18 cellular contexts compared by ENCODE assay signal in genomic region chr2:126754240-126755004, GRCh38.
DNase-seq lines count a peak whose midpoint lies in the region; ATAC-seq and TF ChIP-seq lines count a peak whose summit lies in the region.
"Had no signal": no experiment of that assay in that cellular context is flagged by ENCODE, and none has a peak within 500 bp of the region (broad histone marks: within the 10 kb centered on the region; RNA-seq: fewer than 3 reads in every experiment).

No MANE protein-coding gene starts in this region.

- no peak overlapping the region for H3K23ac ChIP-seq in mesendoderm (ENCODE audit: low read length)

- H4K8ac ChIP-seq in mesendoderm (ENCODE audit: low read depth, low read length), result no peak overlapping the region

- peak overlapping the region; percentile 64 for H3K18ac ChIP-seq in mesendoderm (ENCODE audit: low read length)

- H3K36me3 ChIP-seq in mesendoderm (ENCODE audit: control insufficient read depth, insufficient read depth, low read length) (no peaks in the 10 kb centered on the region), vagina (no peaks in the 10 kb centered on the region), right lobe of liver (no peaks in the 10 kb centered on the region)

- H2AK5ac ChIP-seq in mesendoderm (ENCODE audit: low read length), result no peak overlapping the region

- intact Hi-C loops in vagina (cut with DNase I) (no loop called here), right lobe of liver (cut with DNase I) (no loop called here)

- no peaks in the 10 kb centered on the region for H3K27me3 Mint-ChIP-seq in stimulated activated naive CD8-positive, alpha-beta T cell treated with anti-CD3 and anti-CD28 coated beads, Interleukin-15, amount 100 ng/mL, for 72 hours

- no peak overlapping the region for H3K4ac ChIP-seq in mesendoderm (ENCODE audit: low read depth, low read length)

- H3K4me3 Mint-ChIP-seq in stimulated activated naive CD8-positive, alpha-beta T cell treated with anti-CD3 and anti-CD28 coated beads, Interleukin-15, amount 100 ng/mL, for 72 hours, result no peak overlapping the region
- H3K4me3 Mint-ChIP-seq: IgD-negative memory B cell had no signal

- no peak for TF ChIP-seq CTCF in vagina (IDR thresholded peaks at IDR 0.05)
- no peak for TF ChIP-seq CTCF in right lobe of liver (IDR thresholded peaks at IDR 0.05)

- no peak overlapping the region for H3K4me2 ChIP-seq in mesendoderm (ENCODE audit: low read length)

- no peak overlapping the region for H4K5ac ChIP-seq in mesendoderm (ENCODE audit: low read length)

- H3K79me1 ChIP-seq in mesendoderm (ENCODE audit: low read length), result no peaks in the 10 kb centered on the region

- no peak overlapping the region for H3K4me3 ChIP-seq in mesendoderm (ENCODE audit: low read length)
- no peak overlapping the region for H3K4me3 ChIP-seq in vagina
- no peak overlapping the region for H3K4me3 ChIP-seq in right lobe of liver

- H3K27me3 ChIP-seq in mesendoderm (ENCODE audit: insufficient read depth, low read length, poor library complexity), result no peaks in the 10 kb centered on the region
- no peaks in the 10 kb centered on the region for H3K27me3 ChIP-seq in vagina
- no peaks in the 10 kb centered on the region for H3K27me3 ChIP-seq in right lobe of liver

- H3K79me2 ChIP-seq in mesendoderm (ENCODE audit: control insufficient read depth, insufficient read depth, low read length), result no peaks in the 10 kb centered on the region

- DNase-seq in stimulated activated naive CD8-positive, alpha-beta T cell treated with anti-CD3 and anti-CD28 coated beads, Interleukin-15, amount 100 ng/mL, for 72 hours, result no peak
- no peak for DNase-seq in stimulated activated naive CD8-positive, alpha-beta T cell treated with anti-CD3 and anti-CD28 coated beads, Interleukin-15, Interleukin-2, amounts not matched to agents 100 U/mL and 50 U/mL, for 24 hours
- peak; percentile 44 for DNase-seq in activated CD8-positive, alpha-beta memory T cell treated with anti-CD3 and anti-CD28 coated beads, Interleukin-2, amount 50 U/mL, for 48 hours
- DNase-seq in mesendoderm (peak; percentile 37), vagina (ENCODE audit: extremely low spot score in 2 of 2) (peak; percentile 76 to 85), superior temporal gyrus (ENCODE audit: extremely low spot score) (no peak), right lobe of liver (no peak)
- DNase-seq: NCI-H1105 treated with DMSO at 0.1 percent for 48 hours; NCI-H1694 treated with DMSO at 0.1 percent for 48 hours; NCI-H446; NCI-H69; NK-92 treated with Interleukin-12 subunit alpha and Interleukin-12 subunit beta, amount 100 ng/mL, for 24 hours; SHP77 treated with DMSO at 0.1 percent for 48 hours had no signal

- H3K9ac ChIP-seq in mesendoderm (ENCODE audit: low read length), result no peak overlapping the region

- peak; percentile 29 for ATAC-seq in stimulated activated naive CD8-positive, alpha-beta T cell treated with anti-CD3 and anti-CD28 coated beads, Interleukin-15, amount 100 ng/mL, for 72 hours
- no peak for ATAC-seq in stimulated activated naive CD8-positive, alpha-beta T cell treated with anti-CD3 and anti-CD28 coated beads, Interleukin-15, Interleukin-2, amounts not matched to agents 100 U/mL and 50 U/mL, for 24 hours
- ATAC-seq in right lobe of liver, result no peak
- no peak for ATAC-seq in HG02840 (IDR thresholded peaks at IDR 0.05; ENCODE audit: low FRiP score, unreplicated experiment)
- ATAC-seq: HCT116 had no signal

- no CpG with 5 or more reads among the region's 5 CpGs for WGBS in mesendoderm (ENCODE audit: extremely low coverage, insufficient coverage, low lambda C conversion rate)
- 83% methylated on average over 3 of the region's 5 CpGs for WGBS in right lobe of liver (ENCODE audit: insufficient coverage, low coverage, low lambda C conversion rate, missing lambda C conversion rate)

- H3K27ac Mint-ChIP-seq in stimulated activated naive CD8-positive, alpha-beta T cell treated with anti-CD3 and anti-CD28 coated beads, Interleukin-15, amount 100 ng/mL, for 72 hours, result peak overlapping the region in 1 of 2 donors; percentile 69
- H3K27ac Mint-ChIP-seq: IgD-negative memory B cell had no signal

- no peak overlapping the region for H3K56ac ChIP-seq in mesendoderm (ENCODE audit: low read length)

- no peak overlapping the region for H2BK120ac ChIP-seq in mesendoderm (ENCODE audit: low read depth, low read length)

- H2BK15ac ChIP-seq in mesendoderm (replicated peaks; ENCODE audit: low read depth), result no peak overlapping the region

- H3K4me1 ChIP-seq in mesendoderm (ENCODE audit: control insufficient read depth, low read depth, low read length) (peaks cover 3% of the 10 kb centered on the region), vagina (no peaks in the 10 kb centered on the region), right lobe of liver (no peaks in the 10 kb centered on the region)

- no peak overlapping the region for H2BK5ac ChIP-seq in mesendoderm (ENCODE audit: low read length)

- H3K27ac ChIP-seq in mesendoderm (ENCODE audit: low read depth, low read length), result peak overlapping the region; percentile 13
- no peak overlapping the region for H3K27ac ChIP-seq in vagina
- no peak overlapping the region for H3K27ac ChIP-seq in right lobe of liver
- H3K27ac ChIP-seq: C4-2B, HL-60 had no signal

- H3K9me3 ChIP-seq in vagina (no peaks in the 10 kb centered on the region), right lobe of liver (no peaks in the 10 kb centered on the region)

- H3K9me3 Mint-ChIP-seq in stimulated activated naive CD8-positive, alpha-beta T cell treated with anti-CD3 and anti-CD28 coated beads, Interleukin-15, amount 100 ng/mL, for 72 hours, result peaks cover 0 to 8% of the 10 kb centered on the region in 2 donors
- H3K9me3 Mint-ChIP-seq: IgD-negative memory B cell had no signal

- peaks cover 15% of the 10 kb centered on the region for H3K4me1 Mint-ChIP-seq in stimulated activated naive CD8-positive, alpha-beta T cell treated with anti-CD3 and anti-CD28 coated beads, Interleukin-15, amount 100 ng/mL, for 72 hours

- TF ChIP-seq POLR2A in vagina (IDR thresholded peaks at IDR 0.05), result no peak
- no peak for TF ChIP-seq POLR2A in right lobe of liver (IDR thresholded peaks at IDR 0.05)

Comparison
In these comparisons a context has a peak if more than half of its experiments do, and no peak if none do; other contexts are left out.
1. DNase-seq: peak in activated CD8-positive, alpha-beta memory T cell treated with anti-CD3 and anti-CD28 coated beads, Interleukin-2, amount 50 U/mL, for 48 hours (single experiment), mesendoderm (single experiment) and vagina (2 of 2); none in stimulated activated naive CD8-positive, alpha-beta T cell treated with anti-CD3 and anti-CD28 coated beads, Interleukin-15, amount 100 ng/mL, for 72 hours (0 of 2), stimulated activated naive CD8-positive, alpha-beta T cell treated with anti-CD3 and anti-CD28 coated beads, Interleukin-15, Interleukin-2, amounts not matched to agents 100 U/mL and 50 U/mL, for 24 hours (single experiment), superior temporal gyrus (single experiment) and right lobe of liver (0 of 3).